In genomic region chr17:77279448-77280303, GRCh38 we compare ENCODE assay signal across 2 cellular contexts.
TF ChIP-seq lines count a peak whose summit lies in the region.

No MANE protein-coding gene starts in this region.

TF ChIP-seq in GM12878, 131 proteins besides CTCF, POLR2A, EP300 and RAD21 (continued from another document):
- TF ChIP-seq RUNX3 (IDR thresholded peaks at IDR 0.05; ENCODE audit: low read length) (peak; percentile 22; the same call in 1 of the 2 replicates), NFXL1 (IDR thresholded peaks at IDR 0.05; ENCODE audit: borderline replicate concordance) (no peak), E2F8 (IDR thresholded peaks at IDR 0.05; ENCODE audit: low read depth, partially characterized antibody) (no peak)

TF ChIP-seq in HepG2, 621 proteins besides CTCF, POLR2A, EP300 and RAD21 (continued from another document and continues in another):
- TF ChIP-seq THAP7 (CRISPR knock-in tag; IDR thresholded peaks at IDR 0.05) (no peak), ZNF788 (CRISPR knock-in tag; IDR thresholded peaks at IDR 0.05; ENCODE audit: borderline replicate concordance) (peak; percentile 43; the same call in 1 of the 2 replicates), ZNF724P (CRISPR knock-in tag; IDR thresholded peaks at IDR 0.05; ENCODE audit: borderline replicate concordance) (no peak), MLXIP (CRISPR knock-in tag; IDR thresholded peaks at IDR 0.05; ENCODE audit: borderline replicate concordance) (no peak), HDAC2 (CRISPR knock-in tag; IDR thresholded peaks at IDR 0.05) (peak; percentile 74), ZNF7 (CRISPR knock-in tag; IDR thresholded peaks at IDR 0.05) (no peak), HNF1A (IDR thresholded peaks at IDR 0.05; ENCODE audit: low read depth) (no peak), HNF1A (CRISPR knock-in tag; IDR thresholded peaks at IDR 0.05; ENCODE audit: borderline replicate concordance) (peak; percentile 55; the same call in 1 of the 2 replicates), NPAS2 (CRISPR knock-in tag; IDR thresholded peaks at IDR 0.05; ENCODE audit: borderline replicate concordance) (no peak), REPIN1 (CRISPR knock-in tag; IDR thresholded peaks at IDR 0.05; ENCODE audit: borderline replicate concordance, low read depth) (peak; percentile 79), ZNF775 (CRISPR knock-in tag; IDR thresholded peaks at IDR 0.05; ENCODE audit: borderline replicate concordance) (no peak), MAFF (IDR thresholded peaks at IDR 0.05; ENCODE audit: low read depth, low read length) (no peak), ZNF563 (CRISPR knock-in tag; IDR thresholded peaks at IDR 0.05) (0 out of 2 replicates have a peak, but pooled peaks have one; percentile 31), PCBP1 (IDR thresholded peaks at IDR 0.05; ENCODE audit: borderline replicate concordance, low read depth, low read length) (no peak), TFDP1 (CRISPR knock-in tag; IDR thresholded peaks at IDR 0.05; ENCODE audit: borderline replicate concordance) (peak; percentile 63; the same call in 1 of the 2 replicates), HMGA1 (CRISPR knock-in tag; conservative IDR thresholded peaks at IDR 0.05) (no peak), DMTF1 (CRISPR knock-in tag; IDR thresholded peaks at IDR 0.05) (no peak), CREM (IDR thresholded peaks at IDR 0.05) (no peak), CREM (CRISPR knock-in tag; IDR thresholded peaks at IDR 0.05) (no peak), ZNF33B (CRISPR knock-in tag; IDR thresholded peaks at IDR 0.05) (0 out of 2 replicates have a peak, but pooled peaks have one; percentile 51), ZBTB26 (CRISPR knock-in tag; IDR thresholded peaks at IDR 0.05; ENCODE audit: borderline replicate concordance) (peak; percentile 48; the same call in 1 of the 2 replicates), BORCS8-MEF2B (CRISPR knock-in tag; IDR thresholded peaks at IDR 0.05) (peak; percentile 75), ZNF660 (CRISPR knock-in tag; IDR thresholded peaks at IDR 0.05; ENCODE audit: borderline replicate concordance, low read depth) (no peak), ZNF709 (CRISPR knock-in tag; IDR thresholded peaks at IDR 0.05) (peak; percentile 46), ZNF354B (CRISPR knock-in tag; IDR thresholded peaks at IDR 0.05) (0 out of 2 replicates have a peak, but pooled peaks have one; percentile 72), ZNF703 (CRISPR knock-in tag; IDR thresholded peaks at IDR 0.05; ENCODE audit: borderline replicate concordance) (no peak), POLR2G (IDR thresholded peaks at IDR 0.05; ENCODE audit: low read depth, low read length) (peak; percentile 84), PHF8 (CRISPR knock-in tag; IDR thresholded peaks at IDR 0.05) (peak; percentile 61), CBX1 (IDR thresholded peaks at IDR 0.05; ENCODE audit: low read depth) (peak; percentile 24), KLF9 (CRISPR knock-in tag; IDR thresholded peaks at IDR 0.05; ENCODE audit: low read depth) (no peak), ZNF17 (CRISPR knock-in tag; IDR thresholded peaks at IDR 0.05) (no peak), BCL6 (CRISPR knock-in tag; IDR thresholded peaks at IDR 0.05) (peak; percentile 20; the same call in 1 of the 2 replicates), ZFP36L1 (CRISPR knock-in tag; IDR thresholded peaks at IDR 0.05) (no peak), SNAPC4 (CRISPR knock-in tag; IDR thresholded peaks at IDR 0.05) (no peak), ZNF574 (CRISPR knock-in tag; IDR thresholded peaks at IDR 0.05) (peak; percentile 57; the same call in 1 of the 2 replicates), CENPT (CRISPR knock-in tag; IDR thresholded peaks at IDR 0.05; ENCODE audit: low read depth) (no peak), MXD3 (CRISPR knock-in tag; IDR thresholded peaks at IDR 0.05) (no peak; the same call in 1 of the 2 replicates)
